Comparison of ENCODE assay signal across 11 cellular contexts in genomic region chr4:1808851-1809753, GRCh38.
"Had no signal": no experiment of that assay in that cellular context is flagged by ENCODE, and none has a peak within 500 bp of the region (broad histone marks: within the 10 kb centered on the region; RNA-seq: fewer than 3 reads in every experiment).

No MANE protein-coding gene starts in this region.

- H3K4me3 Mint-ChIP-seq: activated CD8-positive, alpha-beta T cell treated with anti-CD3 and anti-CD28 coated beads for 36 hours; activated naive CD4-positive, alpha-beta T cell treated with anti-CD3 and anti-CD28 coated beads, Interleukin-2, amount 10 ng/mL, durations not matched to agents 7 days and 5 days; activated naive CD8-positive, alpha-beta T cell treated with anti-CD3 and anti-CD28 coated beads, Interleukin-2, amount 50 U/mL, for 24 hours; activated T-cell treated with anti-CD3 and anti-CD28 coated beads, Interleukin-2, amount 50 U/mL, for 24 hours; endodermal cell; nephron had no signal

- H3K4me3 ChIP-seq: dorsolateral prefrontal cortex, left ventricle myocardium inferior, thyroid gland had no signal

- H3K27me3 Mint-ChIP-seq: activated CD8-positive, alpha-beta T cell treated with anti-CD3 and anti-CD28 coated beads for 36 hours; activated naive CD4-positive, alpha-beta T cell treated with anti-CD3 and anti-CD28 coated beads, Interleukin-2, amount 10 ng/mL, durations not matched to agents 7 days and 5 days; activated naive CD8-positive, alpha-beta T cell treated with anti-CD3 and anti-CD28 coated beads, Interleukin-2, amount 50 U/mL, for 24 hours; activated T-cell treated with anti-CD3 and anti-CD28 coated beads, Interleukin-2, amount 50 U/mL, for 24 hours had no signal

- H3K4me1 ChIP-seq: left ventricle myocardium inferior, thyroid gland had no signal

- H3K9me3 Mint-ChIP-seq: activated CD8-positive, alpha-beta T cell treated with anti-CD3 and anti-CD28 coated beads for 36 hours; activated naive CD4-positive, alpha-beta T cell treated with anti-CD3 and anti-CD28 coated beads, Interleukin-2, amount 10 ng/mL, durations not matched to agents 7 days and 5 days; activated naive CD8-positive, alpha-beta T cell treated with anti-CD3 and anti-CD28 coated beads, Interleukin-2, amount 50 U/mL, for 24 hours; activated T-cell treated with anti-CD3 and anti-CD28 coated beads, Interleukin-2, amount 50 U/mL, for 24 hours; endodermal cell; nephron had no signal

- H3K27ac ChIP-seq: brain microvascular endothelial cell, epithelial cell of prostate, left ventricle myocardium inferior, thyroid gland had no signal

- H3K4me1 Mint-ChIP-seq: activated naive CD4-positive, alpha-beta T cell treated with anti-CD3 and anti-CD28 coated beads, Interleukin-2, amount 10 ng/mL, durations not matched to agents 7 days and 5 days; activated naive CD8-positive, alpha-beta T cell treated with anti-CD3 and anti-CD28 coated beads, Interleukin-2, amount 50 U/mL, for 24 hours; endodermal cell; nephron had no signal

- H3K9me3 ChIP-seq: left ventricle myocardium inferior, thyroid gland had no signal

- H3K27me3 ChIP-seq: brain microvascular endothelial cell, dorsolateral prefrontal cortex, thyroid gland had no signal

- H3K27ac Mint-ChIP-seq: activated CD8-positive, alpha-beta T cell treated with anti-CD3 and anti-CD28 coated beads for 36 hours; activated naive CD4-positive, alpha-beta T cell treated with anti-CD3 and anti-CD28 coated beads, Interleukin-2, amount 10 ng/mL, durations not matched to agents 7 days and 5 days; activated naive CD8-positive, alpha-beta T cell treated with anti-CD3 and anti-CD28 coated beads, Interleukin-2, amount 50 U/mL, for 24 hours; activated T-cell treated with anti-CD3 and anti-CD28 coated beads, Interleukin-2, amount 50 U/mL, for 24 hours; endodermal cell; nephron had no signal
